In the genomic region with DNA sequence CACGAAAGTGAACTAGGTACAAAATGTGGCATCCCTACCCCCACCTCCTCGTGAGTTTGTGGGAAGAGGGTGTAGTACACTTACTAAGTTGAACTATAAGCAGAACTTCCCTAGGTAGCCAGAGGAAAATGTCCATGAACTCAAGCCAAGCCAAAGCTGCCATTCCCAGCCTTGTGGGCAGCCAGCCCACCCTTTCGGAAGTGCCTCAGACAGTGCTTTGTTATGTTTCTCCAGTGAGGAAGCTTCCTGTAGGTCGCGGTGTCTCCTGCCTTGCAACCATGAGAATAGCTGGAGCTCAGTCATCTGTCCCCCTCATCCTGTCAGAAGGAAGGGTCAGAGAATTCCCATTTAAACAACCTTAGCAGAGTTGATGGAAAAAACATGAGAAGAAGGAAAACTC, we compare ENCODE assay signal across 24 cellular contexts.
DNase-seq lines count a peak whose midpoint lies in the region; ATAC-seq and TF ChIP-seq lines count a peak whose summit lies in the region.
"Had no signal": no experiment of that assay in that cellular context is flagged by ENCODE, and none has a peak within 500 bp of the region (broad histone marks: within the 10 kb centered on the region; RNA-seq: fewer than 3 reads in every experiment).

No MANE protein-coding gene starts in this region.

- no peak overlapping the region for H3K4me2 ChIP-seq in mammary epithelial cell (ENCODE audit: insufficient read depth, low read depth, low read length)

- in situ Hi-C loops in mammary epithelial cell (cut with MboI; ENCODE audit: low sequenced_read_pairs in 2 of 2): no loop called here

- H3K36me3 ChIP-seq in mammary epithelial cell (ENCODE audit: insufficient read depth, low read length) (no peaks in the 10 kb centered on the region), endodermal cell (ENCODE audit: control insufficient read depth, insufficient read depth, low read length) (no peaks in the 10 kb centered on the region), upper lobe of right lung (no peaks in the 10 kb centered on the region)
- H3K36me3 ChIP-seq: left lung, sigmoid colon had no signal

- POLR2A ChIA-PET in MCF 10A (lab: Yijun Ruan, JAX): no interaction called here

- H3K27me3 ChIP-seq in mammary epithelial cell (ENCODE audit: insufficient read depth, low read length) (no peaks in the 10 kb centered on the region), endodermal cell (ENCODE audit: control insufficient read depth, insufficient read depth, low read length, poor library complexity, severe bottlenecking) (no peaks in the 10 kb centered on the region), upper lobe of right lung (no peaks in the 10 kb centered on the region)
- H3K27me3 ChIP-seq: left lung, sigmoid colon had no signal

- dilution Hi-C loops in mammary epithelial cell (cut with HindIII; ENCODE audit: low sequenced_read_pairs): no loop called here

- H3K4me1 ChIP-seq in mammary epithelial cell (ENCODE audit: insufficient read depth, low read length): peaks cover 12% of the 10 kb centered on the region
- peaks cover 7% of the 10 kb centered on the region for H3K4me1 ChIP-seq in endodermal cell (ENCODE audit: control insufficient read depth, insufficient read depth, low read length)
- H3K4me1 ChIP-seq in upper lobe of right lung: peaks cover 5% of the 10 kb centered on the region
- H3K4me1 ChIP-seq: left lung, sigmoid colon had no signal

- peak overlapping the region; percentile 39 for H2AFZ ChIP-seq in mammary epithelial cell (ENCODE audit: low read depth, low read length)

- H3K27ac Mint-ChIP-seq in MCF 10A (ENCODE audit: low read depth, unreplicated experiment) (no peak overlapping the region), endodermal cell (no peak overlapping the region)
- H3K27ac Mint-ChIP-seq in activated naive CD4-positive, alpha-beta T cell treated with anti-CD3 and anti-CD28 coated beads, Interleukin-2, amount 10 ng/mL, durations not matched to agents 7 days and 5 days: no peak overlapping the region
- H3K27ac Mint-ChIP-seq: CD4-positive, alpha-beta T cell; dendritic cell treated with granulocyte-macrophage colony-stimulating factor and Interleukin-4, amounts not matched to agents 40 ng/mL and 50 ng/mL, for 4 days; T-helper 17 cell had no signal

- H3K79me2 ChIP-seq in mammary epithelial cell (ENCODE audit: insufficient read depth, low read length): no peaks in the 10 kb centered on the region

- H3K27ac ChIP-seq in mammary epithelial cell (ENCODE audit: insufficient read depth, low read depth, low read length) (no peak overlapping the region), endodermal cell (ENCODE audit: low read depth, low read length) (no peak overlapping the region), upper lobe of right lung (no peak overlapping the region)
- H3K27ac ChIP-seq: 22Rv1, left lung, sigmoid colon, SK-N-MC had no signal

- no peak for DNase-seq in mammary epithelial cell
- DNase-seq in MCF 10A (ENCODE audit: unreplicated experiment): no peak
- peak; percentile 60 for DNase-seq in endodermal cell
- peak; percentile 44 for DNase-seq in kidney tubule cell (ENCODE audit: low spot score)
- DNase-seq in upper lobe of right lung: no peak
- no peak for DNase-seq in activated effector memory CD4-positive, alpha-beta T cell treated with anti-CD3 and anti-CD28 coated beads, Interleukin-2, amount 50 U/mL, for 16 hours
- DNase-seq in NCI-H345 (lab: John Stamatoyannopoulos, UW): no peak
- DNase-seq in activated naive CD4-positive, alpha-beta T cell treated with anti-CD3 and anti-CD28 coated beads, Interleukin-2, amount 10 ng/mL, durations not matched to agents 7 days and 5 days: no peak
- DNase-seq: activated CD4-positive, alpha-beta T cell treated with anti-CD3 and anti-CD28 coated beads for 4 hours; activated naive CD4-positive, alpha-beta T cell treated with Interleukin-2 at 50 U/mL for 16 hours; activated T-cell treated with anti-CD3 and anti-CD28 coated beads, Interleukin-2, amount 50 U/mL, for 48 hours; CD4-positive, alpha-beta T cell; central memory CD4-positive, alpha-beta T cell; glutamatergic neuron; KG1; left lung; NCI-H187; RPMI8226; sigmoid colon; stimulated activated naive CD8-positive, alpha-beta T cell treated with anti-CD3 and anti-CD28 coated beads, Interleukin-15, Interleukin-2, amounts not matched to agents 100 U/mL and 50 U/mL, for 24 hours; T-helper 17 cell had no signal

- no peak overlapping the region for H3K4me3 ChIP-seq in mammary epithelial cell (replicated peaks in 1 of 3; ENCODE audit: insufficient read depth in 1 of 3, low read depth in 2 of 3, low read length in 3 of 3)
- no peak overlapping the region for H3K4me3 ChIP-seq in endodermal cell (ENCODE audit: low read length)
- H3K4me3 ChIP-seq in upper lobe of right lung: no peak overlapping the region
- H3K4me3 ChIP-seq: left lung, sigmoid colon, SK-N-MC had no signal

- H4K20me1 ChIP-seq in mammary epithelial cell (ENCODE audit: insufficient read depth, low read length): no peaks in the 10 kb centered on the region

- intact Hi-C loops in mammary epithelial cell (cut with micrococcal nuclease) (no loop called here), MCF 10A (cut with micrococcal nuclease) (no loop called here), upper lobe of right lung (cut with DNase I) (no loop called here)

- WGBS in mammary epithelial cell (ENCODE audit: low coverage, missing lambda C conversion rate): 64% methylated on average over 5 of the region's 5 CpGs
- WGBS in endodermal cell (ENCODE audit: insufficient coverage in 1 of 2, insufficient read length in 1 of 2), 2 experiments: 82 to 85% methylated on average over 4 to 5 of the region's 5 CpGs

- no peaks in the 10 kb centered on the region for H3K9me3 ChIP-seq in mammary epithelial cell (replicated peaks; ENCODE audit: insufficient read depth, low read length)
- peaks cover 14% of the 10 kb centered on the region for H3K9me3 ChIP-seq in endodermal cell (ENCODE audit: control insufficient read depth, low read length)
- no peaks in the 10 kb centered on the region for H3K9me3 ChIP-seq in upper lobe of right lung
- H3K9me3 ChIP-seq: sigmoid colon had no signal

- H3K4me1 Mint-ChIP-seq in MCF 10A (ENCODE audit: insufficient read depth, unreplicated experiment) (peaks cover 12% of the 10 kb centered on the region), endodermal cell (peaks cover 49% of the 10 kb centered on the region)
- H3K4me1 Mint-ChIP-seq in activated naive CD4-positive, alpha-beta T cell treated with anti-CD3 and anti-CD28 coated beads, Interleukin-2, amount 10 ng/mL, durations not matched to agents 7 days and 5 days: peaks cover 16% of the 10 kb centered on the region

- TF ChIP-seq CTCF in mammary epithelial cell (conservative IDR thresholded peaks at IDR 0.05 in 1 of 2, IDR thresholded peaks at IDR 0.05 in 1 of 2; ENCODE audit: extremely low read depth in 1 of 2, insufficient read depth in 1 of 2, low read depth in 1 of 2, low read length in 2 of 2) (no peak), MCF 10A (IDR thresholded peaks at IDR 0.05; ENCODE audit: unreplicated experiment) (no peak), endodermal cell (conservative IDR thresholded peaks at IDR 0.05) (no peak), upper lobe of right lung (IDR thresholded peaks at IDR 0.05) (no peak)

- H3K4me3 Mint-ChIP-seq in MCF 10A (ENCODE audit: unreplicated experiment): no peak overlapping the region
- no peak overlapping the region for H3K4me3 Mint-ChIP-seq in endodermal cell
- no peak overlapping the region for H3K4me3 Mint-ChIP-seq in activated naive CD4-positive, alpha-beta T cell treated with anti-CD3 and anti-CD28 coated beads, Interleukin-2, amount 10 ng/mL, durations not matched to agents 7 days and 5 days
- H3K4me3 Mint-ChIP-seq: CD4-positive, alpha-beta T cell; dendritic cell treated with granulocyte-macrophage colony-stimulating factor and Interleukin-4, amounts not matched to agents 40 ng/mL and 50 ng/mL, for 4 days; T-helper 17 cell had no signal

- no peak overlapping the region for H3K9ac ChIP-seq in mammary epithelial cell (ENCODE audit: insufficient read depth, low read length)
- H3K9ac ChIP-seq in endodermal cell (ENCODE audit: extremely low read depth, low read length, poor library complexity, severe bottlenecking): no peak overlapping the region

- peaks cover 3% of the 10 kb centered on the region for H3K9me3 Mint-ChIP-seq in MCF 10A (ENCODE audit: unreplicated experiment)
- H3K9me3 Mint-ChIP-seq in endodermal cell: peaks cover 10% of the 10 kb centered on the region
- H3K9me3 Mint-ChIP-seq in activated naive CD4-positive, alpha-beta T cell treated with anti-CD3 and anti-CD28 coated beads, Interleukin-2, amount 10 ng/mL, durations not matched to agents 7 days and 5 days: peaks cover 5% of the 10 kb centered on the region
- H3K9me3 Mint-ChIP-seq: CD4-positive, alpha-beta T cell had no signal

- no peaks in the 10 kb centered on the region for H3K36me3 Mint-ChIP-seq in MCF 10A (ENCODE audit: insufficient read depth, unreplicated experiment)
- peaks cover 4% of the 10 kb centered on the region for H3K36me3 Mint-ChIP-seq in endodermal cell (ENCODE audit: low read depth)
- H3K36me3 Mint-ChIP-seq in activated naive CD4-positive, alpha-beta T cell treated with anti-CD3 and anti-CD28 coated beads, Interleukin-2, amount 10 ng/mL, durations not matched to agents 7 days and 5 days: peaks cover 1% of the 10 kb centered on the region

- no TSS peak for BruUV-seq in mammary epithelial cell (replicated peaks; lab: Mats Ljungman, UMichigan)
- BruUV-seq in MCF 10A (replicated peaks; lab: Mats Ljungman, UMichigan): no TSS peak

- ATAC-seq in upper lobe of right lung: peak; percentile 49
- ATAC-seq: stimulated activated naive CD8-positive, alpha-beta T cell treated with anti-CD3 and anti-CD28 coated beads, Interleukin-15, Interleukin-2, amounts not matched to agents 100 U/mL and 50 U/mL, for 24 hours; T-helper 17 cell had no signal

- CTCF ChIA-PET in mammary epithelial cell (lab: Charles Lee; ENCODE audit: low non-redundant PET): no interaction called here
- CTCF ChIA-PET in MCF 10A (lab: Yijun Ruan, JAX): interaction anchor here (0.8 kb wide), 1 partner anchor 376 kb away, joined by 3 read pairs; no protein-coding TSS in a partner anchor
- CTCF ChIA-PET in activated naive CD4-positive, alpha-beta T cell treated with anti-CD3 and anti-CD28 coated beads, Interleukin-2, amount 10 ng/mL, durations not matched to agents 7 days and 5 days (lab: Charles Lee): no interaction called here

- no peaks in the 10 kb centered on the region for H3K27me3 Mint-ChIP-seq in MCF 10A (ENCODE audit: insufficient read depth, unreplicated experiment)
- no peaks in the 10 kb centered on the region for H3K27me3 Mint-ChIP-seq in endodermal cell (ENCODE audit: insufficient read depth)
- H3K27me3 Mint-ChIP-seq in activated naive CD4-positive, alpha-beta T cell treated with anti-CD3 and anti-CD28 coated beads, Interleukin-2, amount 10 ng/mL, durations not matched to agents 7 days and 5 days: peaks cover 5% of the 10 kb centered on the region
- H3K27me3 Mint-ChIP-seq: CD4-positive, alpha-beta T cell; dendritic cell treated with granulocyte-macrophage colony-stimulating factor and Interleukin-4, amounts not matched to agents 40 ng/mL and 50 ng/mL, for 4 days had no signal

Comparison
In these comparisons a context has a peak if more than half of its experiments do, and no peak if none do; other contexts are left out.
1. DNase-seq: peak in endodermal cell (single experiment) and kidney tubule cell (single experiment); none in mammary epithelial cell (single experiment), MCF 10A (single experiment), upper lobe of right lung (single experiment), activated effector memory CD4-positive, alpha-beta T cell treated with anti-CD3 and anti-CD28 coated beads, Interleukin-2, amount 50 U/mL, for 16 hours (single experiment), NCI-H345 (single experiment) and activated naive CD4-positive, alpha-beta T cell treated with anti-CD3 and anti-CD28 coated beads, Interleukin-2, amount 10 ng/mL, durations not matched to agents 7 days and 5 days (single experiment).